14 cellular contexts compared by ENCODE assay signal in the genomic region with DNA sequence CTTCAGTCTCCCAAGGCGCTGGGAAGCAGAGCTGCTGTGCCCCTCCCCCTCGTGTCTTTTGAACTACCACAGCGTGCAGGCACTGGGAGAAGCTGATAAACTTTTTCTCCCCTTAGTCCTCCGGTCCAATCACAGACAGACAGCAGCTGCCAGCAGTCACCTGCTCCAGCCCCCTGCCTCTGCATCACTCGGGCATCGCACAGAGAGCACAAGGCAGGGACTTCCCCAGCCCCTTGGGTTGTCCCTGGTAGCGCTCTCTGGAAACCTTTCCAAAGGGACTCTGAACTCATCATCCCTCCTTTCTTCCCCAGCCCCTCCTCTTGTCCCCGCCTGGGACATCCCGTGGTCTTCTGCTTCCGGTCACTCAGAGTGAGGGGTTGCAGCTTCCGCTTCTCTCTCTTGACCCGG. TPM values are rescaled to one million over a fixed set of nuclear protein-coding genes. Genes with fewer than 3 reads are reported as not detected.
DNase-seq lines count a peak whose midpoint lies in the region; ATAC-seq and TF ChIP-seq lines count a peak whose summit lies in the region.
"Had no signal": no experiment of that assay in that cellular context is flagged by ENCODE, and none has a peak within 500 bp of the region (broad histone marks: within the 10 kb centered on the region; RNA-seq: fewer than 3 reads in every experiment).

No MANE protein-coding gene starts in this region.

- no peak overlapping the region; a peak in 2 of 22 replicates for H3K9ac ChIP-seq in BLaER1 treated with 17β-estradiol and CSF1 and Interleukin-3, amounts not matched to agents 10 nM and 100 nM

- intact Hi-C loops in activated CD8-positive, alpha-beta T cell treated with anti-CD3 and anti-CD28 coated beads for 36 hours (cut with micrococcal nuclease) = no loop called here

- no peaks in the 10 kb centered on the region for H3K36me3 Mint-ChIP-seq in activated CD8-positive, alpha-beta T cell treated with anti-CD3 and anti-CD28 coated beads for 36 hours (ENCODE audit: low read depth)

- peak; percentile 53 for ATAC-seq in activated CD8-positive, alpha-beta T cell treated with anti-CD3 and anti-CD28 coated beads for 36 hours
- ATAC-seq in omental fat pad (ENCODE audit: low FRiP score) (no peak), HG02852 (IDR thresholded peaks at IDR 0.05; ENCODE audit: unreplicated experiment) (no peak)

- no peak overlapping the region for H3K4me3 Mint-ChIP-seq in activated CD8-positive, alpha-beta T cell treated with anti-CD3 and anti-CD28 coated beads for 36 hours

- H3K9me3 Mint-ChIP-seq in activated CD8-positive, alpha-beta T cell treated with anti-CD3 and anti-CD28 coated beads for 36 hours = no peaks in the 10 kb centered on the region

- CTCF ChIA-PET in activated CD8-positive, alpha-beta T cell treated with anti-CD3 and anti-CD28 coated beads for 36 hours (lab: Charles Lee) = interaction anchor here (0.8 to 0.9 kb wide), 2 partner anchors 59 to 63 kb away, joined by 3 read pairs; no protein-coding TSS in a partner anchor

- H3K4me2 ChIP-seq in BLaER1 treated with 17β-estradiol and CSF1 and Interleukin-3, amounts not matched to agents 10 nM and 100 nM = peak overlapping the region; percentile 80 to 99 (median 94)

- TF ChIP-seq CTCF in activated CD8-positive, alpha-beta T cell treated with anti-CD3 and anti-CD28 coated beads for 36 hours (IDR thresholded peaks at IDR 0.05) = no peak
- TF ChIP-seq CTCF in omental fat pad (IDR thresholded peaks at IDR 0.05) = no peak

- peaks cover 33 to 74% (median 53%) of the 10 kb centered on the region in 11 experiments; a peak in 21 of 22 replicates for H4K20me1 ChIP-seq in BLaER1 treated with 17β-estradiol and CSF1 and Interleukin-3, amounts not matched to agents 10 nM and 100 nM

- H3K4me1 Mint-ChIP-seq in activated CD8-positive, alpha-beta T cell treated with anti-CD3 and anti-CD28 coated beads for 36 hours (ENCODE audit: low read depth) = peaks cover 20% of the 10 kb centered on the region

- H3K36me3 ChIP-seq in BLaER1 treated with 17β-estradiol and CSF1 and Interleukin-3, amounts not matched to agents 10 nM and 100 nM = no peaks in the 10 kb centered on the region; a peak in 1 of 22 replicates
- H3K36me3 ChIP-seq in H7 (replicated peaks; ENCODE audit: control insufficient read depth, insufficient read depth, low read length) = no peaks in the 10 kb centered on the region
- H3K36me3 ChIP-seq: esophagus squamous epithelium, HAP-1, neutrophil had no signal

- H3K27ac Mint-ChIP-seq in activated CD8-positive, alpha-beta T cell treated with anti-CD3 and anti-CD28 coated beads for 36 hours = no peak overlapping the region

- H3K27me3 Mint-ChIP-seq in activated CD8-positive, alpha-beta T cell treated with anti-CD3 and anti-CD28 coated beads for 36 hours = peaks cover 83% of the 10 kb centered on the region

- H3K9me3 ChIP-seq in BLaER1 treated with 17β-estradiol and CSF1 and Interleukin-3, amounts not matched to agents 10 nM and 100 nM (replicated peaks in 1 of 11) = peaks cover 0 to 10% (median 0%) of the 10 kb centered on the region in 11 experiments; a peak in 5 of 22 replicates
- H3K9me3 ChIP-seq: esophagus squamous epithelium, HAP-1, neutrophil had no signal

- peaks cover 98 to 100% (median 100%) of the 10 kb centered on the region in 11 experiments for H3K27me3 ChIP-seq in BLaER1 treated with 17β-estradiol and CSF1 and Interleukin-3, amounts not matched to agents 10 nM and 100 nM
- peaks cover 99% of the 10 kb centered on the region for H3K27me3 ChIP-seq in H7 (ENCODE audit: control insufficient read depth, insufficient read depth, low read length)

- H3K4me1 ChIP-seq in BLaER1 treated with 17β-estradiol and CSF1 and Interleukin-3, amounts not matched to agents 10 nM and 100 nM = peaks cover 35 to 42% (median 38%) of the 10 kb centered on the region in 10 experiments
- H3K4me1 ChIP-seq: HAP-1 had no signal

- POLR2A ChIA-PET in activated CD8-positive, alpha-beta T cell treated with anti-CD3 and anti-CD28 coated beads for 36 hours (lab: Charles Lee) = no interaction called here

- DNase-seq in H7 (peak; percentile 75), islet precursor cell (peak; percentile 51), omental fat pad (ENCODE audit: low spot score) (no peak), NCI-H146 treated with DMSO at 0.1 percent for 48 hours (lab: John Stamatoyannopoulos, UW; ENCODE audit: unreplicated experiment) (no peak), NCI-H2107 treated with DMSO at 0.1 percent for 48 hours (lab: John Stamatoyannopoulos, UW; ENCODE audit: unreplicated experiment) (no peak)
- DNase-seq in activated CD8-positive, alpha-beta T cell treated with anti-CD3 and anti-CD28 coated beads for 36 hours = peak; percentile 41
- DNase-seq: activated CD8-positive, alpha-beta memory T cell treated with anti-CD3 and anti-CD28 coated beads, Interleukin-2, amount 50 U/mL, for 48 hours; esophagus squamous epithelium; NCI-H187 treated with DMSO at 0.1 percent for 48 hours; T-helper 2 cell had no signal

- H3K27ac ChIP-seq in BLaER1 treated with 17β-estradiol and CSF1 and Interleukin-3, amounts not matched to agents 10 nM and 100 nM = no peak overlapping the region
- H3K27ac ChIP-seq: esophagus squamous epithelium, neutrophil had no signal

- peak overlapping the region in 9 of 10 experiments; percentile 19 to 69 (median 51); a peak in 11 of 20 replicates for H3K4me3 ChIP-seq in BLaER1 treated with 17β-estradiol and CSF1 and Interleukin-3, amounts not matched to agents 10 nM and 100 nM
- peak overlapping the region; percentile 37 for H3K4me3 ChIP-seq in H7 (ENCODE audit: insufficient read depth, low read depth, low read length)
- H3K4me3 ChIP-seq: esophagus squamous epithelium, HAP-1 had no signal

RNA-seq across cellular contexts. Expression of gene NEUROG3, which starts 1.4 kb away (rescaled TPM):
- 0.14 and 1.4 TPM in 2 replicates for total RNA-seq in H7 (2014; rRNA removed; shearing (Covaris generic))
- total RNA-seq in activated CD8-positive, alpha-beta T cell treated with anti-CD3 and anti-CD28 coated beads for 36 hours = 1 to 10 TPM; 1.3 to 2.3 TPM
- total RNA-seq in omental fat pad = 1 to 10 TPM in 1 of 4 donors, under 1 TPM in 1, not detected in 2; 0.60 to 1.1 TPM
- total RNA-seq: esophagus squamous epithelium had no signal

RNA-seq across cellular contexts. Expression of gene FAM241B, which starts 55.5 kb away (rescaled TPM):
- total RNA-seq in H7 (2014; rRNA removed; shearing (Covaris generic)) = 5.8 and 8.4 TPM in 2 replicates
- 10 to 100 TPM; 10.8 to 12.5 TPM for total RNA-seq in activated CD8-positive, alpha-beta T cell treated with anti-CD3 and anti-CD28 coated beads for 36 hours
- 1 to 10 TPM in 3 of 4 donors, under 1 TPM in 1; 0.84 to 2.3 (median 1.8) TPM for total RNA-seq in omental fat pad

Comparison
In these comparisons a context has a peak if more than half of its experiments do, and no peak if none do; other contexts are left out.
1. DNase-seq: peak in H7 (single experiment), activated CD8-positive, alpha-beta T cell treated with anti-CD3 and anti-CD28 coated beads for 36 hours (single experiment) and islet precursor cell (single experiment); none in omental fat pad (single experiment), NCI-H146 treated with DMSO at 0.1 percent for 48 hours (single experiment) and NCI-H2107 treated with DMSO at 0.1 percent for 48 hours (single experiment).